33 cellular contexts compared by ENCODE assay signal in genomic region chr12:24527102-24527501, GRCh38.
"Had no signal": no experiment of that assay in that cellular context is flagged by ENCODE, and none has a peak within 500 bp of the region (broad histone marks: within the 10 kb centered on the region; RNA-seq: fewer than 3 reads in every experiment).

No MANE protein-coding gene starts in this region.

- H3K27ac Mint-ChIP-seq: activated B cell treated with CpG ODN at 0.5 μM for 24 hours; activated CD8-positive, alpha-beta T cell treated with anti-CD3 and anti-CD28 coated beads for 36 hours; activated naive CD4-positive, alpha-beta T cell treated with anti-CD3 and anti-CD28 coated beads for 36 hours; activated naive CD4-positive, alpha-beta T cell treated with anti-CD3 and anti-CD28 coated beads, Interleukin-2, amount 50 U/mL, for 24 hours; activated naive CD8-positive, alpha-beta T cell treated with anti-CD3 and anti-CD28 coated beads for 36 hours; activated naive CD8-positive, alpha-beta T cell treated with anti-CD3 and anti-CD28 coated beads, Interleukin-2, amount 50 U/mL, for 24 hours; activated T-helper 17 cell treated with anti-CD3 and anti-CD28 coated beads, Interleukin-2, amount 50 U/mL, for 72 hours; effector memory CD8-positive, alpha-beta T cell; T-helper 17 cell; T-helper 2 cell treated with Interferon-gamma antibody and Interleukin-4, amounts not matched to agents 5 μg/mL and 100 μg/mL, for 36 hours had no signal

- H3K27me3 ChIP-seq: adrenal gland, body of pancreas, esophagus muscularis mucosa, foreskin keratinocyte, gastrocnemius medialis had no signal

- H3K9me3 Mint-ChIP-seq: activated naive CD4-positive, alpha-beta T cell treated with anti-CD3 and anti-CD28 coated beads, Interleukin-2, amount 50 U/mL, for 24 hours; T-helper 2 cell treated with Interferon-gamma antibody and Interleukin-4, amounts not matched to agents 5 μg/mL and 100 μg/mL, for 36 hours had no signal

- H3K36me3 ChIP-seq: adrenal gland, esophagus muscularis mucosa, gastrocnemius medialis, WERI-Rb-1 had no signal

- H3K36me3 Mint-ChIP-seq: activated naive CD4-positive, alpha-beta T cell treated with anti-CD3 and anti-CD28 coated beads, Interleukin-2, amount 50 U/mL, for 24 hours; activated naive CD8-positive, alpha-beta T cell treated with anti-CD3 and anti-CD28 coated beads for 36 hours had no signal

- DNase-seq: activated B cell treated with CpG ODN at 0.5 μM for 24 hours; activated CD4-positive, alpha-beta T cell treated with anti-CD3 and anti-CD28 coated beads for 48 hours; activated CD4-positive, alpha-beta T cell treated with anti-CD3 and anti-CD28 coated beads, Interleukin-2, amount 50 U/mL, for 1 hour; activated CD4-positive, alpha-beta T cell treated with anti-CD3 and anti-CD28 coated beads, Interleukin-2, amount 50 U/mL, for 48 hours; activated CD8-positive, alpha-beta memory T cell treated with anti-CD3 and anti-CD28 coated beads for 24 hours; activated CD8-positive, alpha-beta T cell treated with anti-CD3 and anti-CD28 coated beads for 36 hours; activated effector memory CD4-positive, alpha-beta T cell treated with Interleukin-2 at 50 U/mL for 16 hours; activated gamma-delta T cell treated with Interleukin-2 at 50 U/mL for 16 hours; activated naive CD4-positive, alpha-beta T cell treated with anti-CD3 and anti-CD28 coated beads for 36 hours; activated naive CD8-positive, alpha-beta T cell treated with anti-CD3 and anti-CD28 coated beads for 36 hours; activated naive CD8-positive, alpha-beta T cell treated with anti-CD3 and anti-CD28 coated beads, Interleukin-2, amount 50 U/mL, for 24 hours; activated T-cell treated with anti-CD3 and anti-CD28 coated beads, Interleukin-2, amount 50 U/mL, for 4 hours; adrenal gland; amygdala; aorta; body of pancreas; caudate nucleus; cortex of kidney; dermis blood vessel endothelial cell; effector CD4-positive, alpha-beta T cell; effector memory CD8-positive, alpha-beta T cell; erythroblast; foreskin keratinocyte; gastrocnemius medialis; T-helper 1 cell; T-helper 17 cell; T1000; WERI-Rb-1 had no signal

- H3K4me3 ChIP-seq: adrenal gland, body of pancreas, esophagus muscularis mucosa, gastrocnemius medialis had no signal

- H3K4me1 ChIP-seq: adrenal gland, body of pancreas, esophagus muscularis mucosa, foreskin keratinocyte had no signal

- H3K27ac ChIP-seq: adrenal gland, body of pancreas, esophagus muscularis mucosa, foreskin keratinocyte, gastrocnemius medialis, WERI-Rb-1 had no signal

- H3K4me3 Mint-ChIP-seq: activated B cell treated with CpG ODN at 0.5 μM for 24 hours; activated CD8-positive, alpha-beta T cell treated with anti-CD3 and anti-CD28 coated beads for 36 hours; activated naive CD4-positive, alpha-beta T cell treated with anti-CD3 and anti-CD28 coated beads for 36 hours; activated naive CD4-positive, alpha-beta T cell treated with anti-CD3 and anti-CD28 coated beads, Interleukin-2, amount 50 U/mL, for 24 hours; activated naive CD8-positive, alpha-beta T cell treated with anti-CD3 and anti-CD28 coated beads for 36 hours; activated naive CD8-positive, alpha-beta T cell treated with anti-CD3 and anti-CD28 coated beads, Interleukin-2, amount 50 U/mL, for 24 hours; activated T-cell treated with anti-CD3 and anti-CD28 coated beads, Interleukin-2, amount 50 U/mL, for 4 hours; activated T-helper 17 cell treated with anti-CD3 and anti-CD28 coated beads, Interleukin-2, amount 50 U/mL, for 72 hours; effector memory CD8-positive, alpha-beta T cell; T-helper 17 cell; T-helper 2 cell treated with Interferon-gamma antibody and Interleukin-4, amounts not matched to agents 5 μg/mL and 100 μg/mL, for 36 hours had no signal

- H3K4me1 Mint-ChIP-seq: activated B cell treated with CpG ODN at 0.5 μM for 24 hours; activated naive CD4-positive, alpha-beta T cell treated with anti-CD3 and anti-CD28 coated beads, Interleukin-2, amount 50 U/mL, for 24 hours; activated naive CD8-positive, alpha-beta T cell treated with anti-CD3 and anti-CD28 coated beads for 36 hours; activated naive CD8-positive, alpha-beta T cell treated with anti-CD3 and anti-CD28 coated beads, Interleukin-2, amount 50 U/mL, for 24 hours; activated T-helper 17 cell treated with anti-CD3 and anti-CD28 coated beads, Interleukin-2, amount 50 U/mL, for 72 hours; T-helper 17 cell had no signal

- ATAC-seq: activated CD4-positive, CD25-positive, alpha-beta regulatory T cell treated with anti-CD3 and anti-CD28 coated beads, Interleukin-2, amount 50 U/mL, for 24 hours; activated CD8-positive, alpha-beta T cell treated with anti-CD3 and anti-CD28 coated beads for 36 hours; activated naive CD8-positive, alpha-beta T cell treated with anti-CD3 and anti-CD28 coated beads, Interleukin-2, amount 50 U/mL, for 24 hours; activated T-cell treated with anti-CD3 and anti-CD28 coated beads, Interleukin-2, amount 50 U/mL, for 4 hours; activated T-helper 17 cell treated with anti-CD3 and anti-CD28 coated beads, Interleukin-2, amount 50 U/mL, for 72 hours; body of pancreas; effector memory CD8-positive, alpha-beta T cell; foreskin keratinocyte; gastrocnemius medialis; T-helper 17 cell had no signal

- H3K9me3 ChIP-seq: body of pancreas, gastrocnemius medialis had no signal
